ENCODE assay signal across 13 cellular contexts in the genomic region with DNA sequence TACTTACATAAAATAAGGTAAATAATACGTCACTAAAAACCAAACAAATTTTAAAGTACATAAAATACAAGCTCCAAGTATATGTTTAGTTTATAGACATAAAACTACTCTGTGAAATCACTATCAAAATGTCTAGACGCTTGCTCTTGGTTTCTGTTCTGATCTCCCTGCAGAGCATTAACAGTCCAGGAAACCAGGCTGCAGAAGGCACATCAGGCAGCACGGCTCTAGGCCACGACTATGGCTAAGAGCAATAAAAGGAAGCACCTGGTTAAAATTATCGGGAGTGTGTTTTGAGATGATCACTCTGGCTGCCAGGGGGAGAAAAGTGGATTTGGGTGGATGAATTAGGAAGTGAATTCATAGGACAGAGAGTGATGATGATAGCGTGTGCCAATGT.
"Had no signal": no experiment of that assay in that cellular context is flagged by ENCODE, and none has a peak within 500 bp of the region (broad histone marks: within the 10 kb centered on the region; RNA-seq: fewer than 3 reads in every experiment).

No MANE protein-coding gene starts in this region.

- H3K27ac Mint-ChIP-seq: activated naive CD4-positive, alpha-beta T cell treated with anti-CD3 and anti-CD28 coated beads, Interleukin-2, amount 50 U/mL, for 72 hours; natural killer cell had no signal

- H3K4me1 ChIP-seq: thyroid gland had no signal

- H3K36me3 Mint-ChIP-seq: activated naive CD4-positive, alpha-beta T cell treated with anti-CD3 and anti-CD28 coated beads, Interleukin-2, amount 50 U/mL, for 72 hours; natural killer cell had no signal

- ATAC-seq: activated CD4-positive, CD25-positive, alpha-beta regulatory T cell treated with anti-CD3 and anti-CD28 coated beads, Interleukin-2, amount 50 U/mL, for 24 hours; activated naive CD4-positive, alpha-beta T cell treated with anti-CD3 and anti-CD28 coated beads, Interleukin-2, amount 50 U/mL, for 72 hours; activated T-cell treated with anti-CD3 and anti-CD28 coated beads, Interleukin-2, amount 50 U/mL, for 4 hours; esophagus mucosa; natural killer cell had no signal

- H3K27me3 ChIP-seq: brain microvascular endothelial cell, thyroid gland had no signal

- H3K27ac ChIP-seq: brain microvascular endothelial cell, thyroid gland had no signal

- H3K4me1 Mint-ChIP-seq: natural killer cell had no signal

- H3K4me3 ChIP-seq: smooth muscle cell, thyroid gland had no signal

- H3K9me3 ChIP-seq: thyroid gland had no signal

- H3K4me3 Mint-ChIP-seq: activated T-cell treated with anti-CD3 and anti-CD28 coated beads, Interleukin-2, amount 50 U/mL, for 4 hours; natural killer cell had no signal

- H3K36me3 ChIP-seq: brain microvascular endothelial cell, thyroid gland had no signal

- DNase-seq: activated CD4-positive, alpha-beta T cell treated with anti-CD3 and anti-CD28 coated beads, Interleukin-2, amount 50 U/mL, for 48 hours; activated effector memory CD4-positive, alpha-beta T cell treated with anti-CD3 and anti-CD28 coated beads, Interleukin-2, amount 50 U/mL, for 16 hours; activated T-cell treated with anti-CD3 and anti-CD28 coated beads, Interleukin-2, amount 50 U/mL, for 4 hours; amygdala; brain microvascular endothelial cell; dermis blood vessel endothelial cell; natural killer cell; posterior cingulate gyrus; thyroid gland had no signal
